ENCODE assay signal across 27 cellular contexts in genomic region chr20:60948230-60948629, GRCh38.
A peak's percentile ranks its signal among the peaks of the same experiment; 100 is the strongest.
DNase-seq lines count a peak whose midpoint lies in the region; ATAC-seq, FAIRE-seq and TF ChIP-seq lines count a peak whose summit lies in the region.
"Had no signal": no experiment of that assay in that cellular context is flagged by ENCODE, and none has a peak within 500 bp of the region (broad histone marks: within the 10 kb centered on the region; RNA-seq: fewer than 3 reads in every experiment).

No MANE protein-coding gene starts in this region.

- no peaks in the 10 kb centered on the region for H3K9me2 ChIP-seq in neural cell (ENCODE audit: insufficient read depth, low read length)

- no peaks in the 10 kb centered on the region for H3K36me3 ChIP-seq in neural cell (ENCODE audit: insufficient read depth, low read length)
- H3K36me3 ChIP-seq: BE2C, BLaER1 had no signal

- H3K27me3 ChIP-seq in neural cell (ENCODE audit: insufficient read depth, low read depth, low read length) = no peaks in the 10 kb centered on the region
- H3K27me3 ChIP-seq: BE2C, BLaER1 had no signal

- TF ChIP-seq CTCF in neural cell (IDR thresholded peaks at IDR 0.05; ENCODE audit: poor library complexity, severe bottlenecking) = no peak

- peak; percentile 69 for TF ChIP-seq EP300 in neural cell (conservative IDR thresholded peaks at IDR 0.05; ENCODE audit: poor library complexity, severe bottlenecking)

- ATAC-seq in HG03457 (IDR thresholded peaks at IDR 0.05; ENCODE audit: unreplicated experiment) (no peak), HG02870 (IDR thresholded peaks at IDR 0.05; ENCODE audit: unreplicated experiment) (no peak)
- ATAC-seq: GM12878 had no signal

- peak overlapping the region; percentile 35 for H3K4me2 ChIP-seq in neural cell (ENCODE audit: low read length)

- no peaks in the 10 kb centered on the region for H3K79me2 ChIP-seq in neural cell (replicated peaks; ENCODE audit: insufficient read depth, low read length)

- H3K4me3 ChIP-seq in neural cell (ENCODE audit: low read length) = peak overlapping the region; percentile 39
- H3K4me3 ChIP-seq: BLaER1, GM12878 had no signal

- H3K9me3 ChIP-seq in neural cell (ENCODE audit: low read length) = no peaks in the 10 kb centered on the region
- H3K9me3 ChIP-seq: BE2C, BLaER1 had no signal

- no peaks in the 10 kb centered on the region for H4K20me1 ChIP-seq in neural cell (ENCODE audit: insufficient read depth)
- H4K20me1 ChIP-seq: BLaER1 had no signal

- H3F3A ChIP-seq in neural cell (ENCODE audit: insufficient read depth, low read length, poor library complexity, severe bottlenecking) = no peaks in the 10 kb centered on the region

- DNase-seq in HTR-8/SVneo (ENCODE audit: insufficient read length, low spot score) (no peak), NCI-H2227 (lab: John Stamatoyannopoulos, UW; ENCODE audit: unreplicated experiment) (peak; percentile 66), islet precursor cell (peak; percentile 23), NCI-H187 (lab: John Stamatoyannopoulos, UW) (no peak)
- DNase-seq: 8988T; ACHN; BE2C; C1 segment of cervical spinal cord; CD4-positive, alpha-beta memory T cell; CD4-positive, CD25-positive, alpha-beta regulatory T cell; CD8-positive, alpha-beta memory T cell; COR-L47; DMS 273 treated with DMSO at 0.1 percent for 48 hours; DMS153; DMS53; DMS79; DND-41; EL; GDM1 had no signal

- H3K27ac ChIP-seq in neural cell (ENCODE audit: low read length) = peak overlapping the region; percentile 85
- H3K27ac ChIP-seq: BLaER1 had no signal

- H3K9ac ChIP-seq in neural cell (ENCODE audit: low read length) = peak overlapping the region; percentile 53
- H3K9ac ChIP-seq: BLaER1 had no signal

- H2AFZ ChIP-seq in neural cell (ENCODE audit: low read depth, low read length) = peak overlapping the region; percentile 40

- peak; percentile 24 for TF ChIP-seq RAD21 in neural cell (conservative IDR thresholded peaks at IDR 0.05)

- peak; percentile 4 for FAIRE-seq in HTR-8/SVneo (lab: Jason Lieb, UNC)
- FAIRE-seq: A204.1, GM12878, GM12892, GM18507 had no signal

TF ChIP-seq in neural cell, 6 proteins besides CTCF, POLR2A, EP300 and RAD21:
- TF ChIP-seq MXI1 (conservative IDR thresholded peaks at IDR 0.05; ENCODE audit: poor library complexity, severe bottlenecking) = no peak
- TF ChIP-seq REST (IDR thresholded peaks at IDR 0.05; ENCODE audit: borderline replicate concordance) = no peak
- no peak for TF ChIP-seq TAF1 (IDR thresholded peaks at IDR 0.05; ENCODE audit: low read depth)
- no peak for TF ChIP-seq SMC3 (conservative IDR thresholded peaks at IDR 0.05; ENCODE audit: poor library complexity)
- TF ChIP-seq POLR2AphosphoS5 (IDR thresholded peaks at IDR 0.05) = peak; percentile 51
- no peak for TF ChIP-seq EZH2 (IDR thresholded peaks at IDR 0.05; ENCODE audit: borderline replicate concordance, insufficient read depth, low read length, poor library complexity, severe bottlenecking)

Comparison
In these comparisons a context has a peak if more than half of its experiments do, and no peak if none do; other contexts are left out.
1. DNase-seq: peak in NCI-H2227 (single experiment) and islet precursor cell (single experiment); none in HTR-8/SVneo (single experiment) and NCI-H187 (0 of 2).